ENCODE assay signal across 21 cellular contexts in the genomic region with DNA sequence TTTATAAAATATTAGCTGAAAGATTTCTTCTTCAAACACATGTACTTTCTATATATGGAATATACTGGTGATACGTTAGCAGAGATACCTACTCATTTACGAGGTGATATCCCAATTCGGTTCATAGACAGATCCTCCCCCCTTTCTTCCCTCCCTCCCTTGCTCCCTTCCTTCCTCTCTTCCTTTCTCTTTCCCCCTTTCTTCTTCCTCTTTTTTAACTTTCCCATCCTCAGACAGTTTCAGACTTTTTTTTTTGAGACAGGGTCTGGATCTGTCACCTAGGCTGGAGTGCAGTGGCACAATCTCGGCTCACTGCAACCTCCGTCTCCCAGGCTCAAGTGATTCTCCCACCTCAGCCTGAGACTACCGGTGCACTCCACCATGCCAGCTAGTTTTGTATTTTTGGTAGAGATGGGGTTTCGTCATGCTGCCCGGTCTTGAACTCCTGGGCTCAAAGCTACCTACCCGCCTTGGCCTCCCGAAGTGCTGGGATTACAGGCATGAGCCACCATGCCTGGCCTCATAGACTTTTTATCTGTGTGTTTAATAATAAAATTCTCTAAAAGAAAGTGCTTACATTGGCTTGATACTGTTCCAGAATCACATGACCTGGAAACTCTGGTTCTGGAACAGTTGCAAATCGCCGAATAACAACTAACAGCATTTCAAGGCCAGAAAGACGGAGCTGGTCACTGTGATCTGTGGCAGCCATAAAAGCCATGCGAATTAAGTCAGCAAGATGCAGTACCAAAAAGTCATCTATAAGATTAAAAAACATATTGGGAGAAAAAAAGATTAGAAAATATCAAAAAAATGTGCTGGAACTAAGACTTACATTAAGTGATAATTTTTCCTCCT.
DNase-seq lines count a peak whose midpoint lies in the region; ATAC-seq and TF ChIP-seq lines count a peak whose summit lies in the region.
"Had no signal": no experiment of that assay in that cellular context is flagged by ENCODE, and none has a peak within 500 bp of the region (broad histone marks: within the 10 kb centered on the region; RNA-seq: fewer than 3 reads in every experiment).

No MANE protein-coding gene starts in this region.

- H3K9me3 ChIP-seq in body of pancreas, result no peaks in the 10 kb centered on the region
- no peaks in the 10 kb centered on the region for H3K9me3 ChIP-seq in sigmoid colon
- no peaks in the 10 kb centered on the region for H3K9me3 ChIP-seq in tibial artery
- H3K9me3 ChIP-seq: A549 had no signal

- TF ChIP-seq EP300 in sigmoid colon (IDR thresholded peaks at IDR 0.05), result no peak

- H3K4me3 ChIP-seq in body of pancreas (no peak overlapping the region), sigmoid colon (no peak overlapping the region), tibial artery (no peak overlapping the region)
- H3K4me3 ChIP-seq: A549, GM12878 had no signal

- H3K27me3 ChIP-seq in body of pancreas, result no peaks in the 10 kb centered on the region
- no peaks in the 10 kb centered on the region for H3K27me3 ChIP-seq in sigmoid colon
- H3K27me3 ChIP-seq in tibial artery, result no peaks in the 10 kb centered on the region

- ATAC-seq in body of pancreas (peak; percentile 79), left lobe of liver (peak; percentile 70), GM18502 (IDR thresholded peaks at IDR 0.05; ENCODE audit: poor library complexity, unreplicated experiment) (no peak), HG03039 (IDR thresholded peaks at IDR 0.05; ENCODE audit: unreplicated experiment) (no peak), left colon (no peak)
- ATAC-seq: A549, GM12878, HCT116, Panc1 had no signal

- H3K4me1 ChIP-seq in body of pancreas, result peaks cover 10% of the 10 kb centered on the region
- no peaks in the 10 kb centered on the region for H3K4me1 ChIP-seq in sigmoid colon
- peaks cover 0 to 23% (median 2%) of the 10 kb centered on the region in 4 donors for H3K4me1 ChIP-seq in tibial artery
- H3K4me1 ChIP-seq: A549 had no signal

- DNase-seq in body of pancreas, result peak; percentile 17 to 50 (median 34)
- DNase-seq in left lobe of liver (ENCODE audit: low spot score), result no peak
- no peak for DNase-seq in sigmoid colon
- DNase-seq in tibial artery, result no peak
- DNase-seq in left colon, result no peak
- DNase-seq: Calu3; CD4-positive, alpha-beta T cell; DMS53; EL; GOT3; Kasumi-1; MM.1S; NCI-H1092 treated with DMSO at 0.1 percent for 48 hours; NCI-H146; NCI-H2081 treated with DMSO at 0.1 percent for 48 hours had no signal

- peaks cover 0 to 2% of the 10 kb centered on the region in 2 donors for H3K36me3 ChIP-seq in body of pancreas (replicated peaks in 1 of 2; ENCODE audit: insufficient read depth in 1 of 2, low read depth in 2 of 2)
- peaks cover 0 to 40% (median 7%) of the 10 kb centered on the region in 4 donors for H3K36me3 ChIP-seq in sigmoid colon
- H3K36me3 ChIP-seq in tibial artery, result peaks cover 11 to 40% (median 36%) of the 10 kb centered on the region in 3 donors

- intact Hi-C loops in body of pancreas (cut with DNase I), result no loop called here
- intact Hi-C loops in sigmoid colon (cut with DNase I), result loop anchor here (10.0 kb wide), 1 partner anchor 116 kb away; the partner anchor contains the start of gene HECTD1
- intact Hi-C loops in tibial artery (cut with DNase I; ENCODE audit: low total_unique reads), result no loop called here
- intact Hi-C loops in left colon (cut with DNase I, micrococcal nuclease), result no loop called here

- WGBS in body of pancreas, 2 donors, result 67 to 75% methylated on average over 14 of the region's 14 CpGs
- WGBS in sigmoid colon, 2 donors, result 93% methylated on average over 14 of the region's 14 CpGs

- TF ChIP-seq POLR2A in body of pancreas (IDR thresholded peaks at IDR 0.05) (no peak), sigmoid colon (IDR thresholded peaks at IDR 0.05) (no peak)

- H3K27ac ChIP-seq in body of pancreas, result no peak overlapping the region
- H3K27ac ChIP-seq in sigmoid colon, result peak overlapping the region; percentile 1 to 46 (median 30)
- H3K27ac ChIP-seq in tibial artery, result peak overlapping the region; percentile 51
- H3K27ac ChIP-seq: A549 had no signal

- no peak for TF ChIP-seq CTCF in body of pancreas (IDR thresholded peaks at IDR 0.05)
- TF ChIP-seq CTCF in sigmoid colon (IDR thresholded peaks at IDR 0.05), result no peak
- TF ChIP-seq CTCF in tibial artery (IDR thresholded peaks at IDR 0.05), result no peak

Comparison
In these comparisons a context has a peak if more than half of its experiments do, and no peak if none do; other contexts are left out.
1. ATAC-seq: peak in body of pancreas (single experiment) and left lobe of liver (single experiment); none in GM18502 (single experiment), HG03039 (single experiment) and left colon (single experiment).
2. DNase-seq: peak in body of pancreas (4 of 4); none in left lobe of liver (single experiment), sigmoid colon (single experiment), tibial artery (0 of 2) and left colon (0 of 2).
3. H3K27ac ChIP-seq: peak in sigmoid colon (4 of 4) and tibial artery (2 of 2); none in body of pancreas (0 of 4).